ENCODE assay signal across 8 cellular contexts in genomic region chr1:150234647-150235435, GRCh38. TPM values are rescaled to one million over a fixed set of nuclear protein-coding genes. Genes with fewer than 3 reads are reported as not detected.
A peak's percentile ranks its signal among the peaks of the same experiment; 100 is the strongest.
DNase-seq lines count a peak whose midpoint lies in the region; ATAC-seq and TF ChIP-seq lines count a peak whose summit lies in the region.

No MANE protein-coding gene starts in this region.

- peak overlapping the region; percentile 77 for H3K4me3 ChIP-seq in SJCRH30
- peak overlapping the region; percentile 72 for H3K4me3 ChIP-seq in osteoblast (ENCODE audit: insufficient read depth, low read length)
- H3K4me3 ChIP-seq in thoracic aorta, result peak overlapping the region; percentile 82

- H3K4me2 ChIP-seq in osteoblast (ENCODE audit: insufficient read depth, low read length), result peak overlapping the region; percentile 99

- no peaks in the 10 kb centered on the region for H4K20me1 ChIP-seq in osteoblast (ENCODE audit: insufficient read depth, low read length)

- H3K27ac ChIP-seq in SJCRH30 (peak overlapping the region; percentile 86), osteoblast (ENCODE audit: low read depth, low read length) (peak overlapping the region; percentile 60), thoracic aorta (peak overlapping the region; percentile 98)

- DNase-seq in DMS 273 (lab: John Stamatoyannopoulos, UW; ENCODE audit: unreplicated experiment), result peak; percentile 85
- peak; percentile 48 for DNase-seq in HuH-7 (ENCODE audit: low spot score)
- DNase-seq in SJCRH30, result peak; percentile 71 to 74
- peak; percentile 59 to 71 (median 66) for DNase-seq in activated naive CD4-positive, alpha-beta T cell (lab: John Stamatoyannopoulos, UW)
- peak; percentile 32 for DNase-seq in globus pallidus (ENCODE audit: low spot score)
- peak; percentile 92 for DNase-seq in osteoblast (ENCODE audit: insufficient read length, low spot score, missing footprints)
- DNase-seq in thoracic aorta (ENCODE audit: low spot score), result no peak

- no peaks in the 10 kb centered on the region for H3K4me1 ChIP-seq in SJCRH30
- peaks cover 16% of the 10 kb centered on the region for H3K4me1 ChIP-seq in osteoblast (ENCODE audit: insufficient read depth, low read length)
- H3K4me1 ChIP-seq in thoracic aorta (ENCODE audit: control insufficient read depth in 1 of 2, low read depth in 2 of 2), result peaks cover 0 to 12% of the 10 kb centered on the region in 2 donors

- no peaks in the 10 kb centered on the region for H3K9me3 ChIP-seq in SJCRH30 (replicated peaks)
- H3K9me3 ChIP-seq in osteoblast (ENCODE audit: low read depth, low read length), result no peaks in the 10 kb centered on the region
- no peaks in the 10 kb centered on the region for H3K9me3 ChIP-seq in thoracic aorta

- H3K36me3 ChIP-seq in SJCRH30 (peaks cover 12% of the 10 kb centered on the region), osteoblast (ENCODE audit: insufficient read depth, low read length) (peaks cover 5% of the 10 kb centered on the region), thoracic aorta (no peaks in the 10 kb centered on the region)

- TF ChIP-seq CTCF in osteoblast (IDR thresholded peaks at IDR 0.05; ENCODE audit: extremely low read depth, low read depth, low read length) (no peak), thoracic aorta (IDR thresholded peaks at IDR 0.05) (no peak)

- H3K27me3 ChIP-seq in SJCRH30 (no peaks in the 10 kb centered on the region), osteoblast (ENCODE audit: insufficient read depth, low read length) (no peaks in the 10 kb centered on the region), thoracic aorta (replicated peaks; ENCODE audit: insufficient read depth) (no peaks in the 10 kb centered on the region)

- peaks cover 43% of the 10 kb centered on the region for H3K79me2 ChIP-seq in osteoblast (ENCODE audit: insufficient read depth, low read length)

- peak overlapping the region; percentile 87 for H2AFZ ChIP-seq in osteoblast (ENCODE audit: low read length)

- peak; percentile 43 for ATAC-seq in GM21390 (IDR thresholded peaks at IDR 0.05; ENCODE audit: unreplicated experiment)
- ATAC-seq in thoracic aorta (ENCODE audit: insufficient number of reproducible peaks, low FRiP score, low read depth), result peak; percentile 16

RNA-seq across cellular contexts. Expression of gene ANP32E, which starts 1.1 kb away (rescaled TPM):
- 85.9 and 92.1 TPM in 2 replicates for total RNA-seq in SJCRH30 (2014; rRNA removed; shearing (Covaris generic))
- total RNA-seq in osteoblast, result 11.5 and 13.8 TPM in 2 replicates
- total RNA-seq in thoracic aorta, result 10 to 100 TPM; 10.7 to 22.2 TPM

RNA-seq across cellular contexts. Expression of gene CA14, which starts 22.7 kb away (rescaled TPM):
- total RNA-seq in SJCRH30 (2014; rRNA removed; shearing (Covaris generic)), result 3.9 and 4.7 TPM in 2 replicates
- total RNA-seq in osteoblast, result not detected in 2 replicates
- total RNA-seq in thoracic aorta, result not detected

RNA-seq across cellular contexts. Expression of gene APH1A, which starts 34.0 kb away (rescaled TPM):
- 93.6 and 95.6 TPM in 2 replicates for total RNA-seq in SJCRH30 (2014; rRNA removed; shearing (Covaris generic))
- total RNA-seq in osteoblast (118 and 122 TPM in 2 replicates), thoracic aorta (10 to 100 TPM; 77.5 to 84.5 TPM)

RNA-seq across cellular contexts. Expression of gene C1orf54, which starts 37.7 kb away (rescaled TPM):
- 1.3 and 2.0 TPM in 2 replicates for total RNA-seq in SJCRH30 (2014; rRNA removed; shearing (Covaris generic))
- 32.2 and 45.4 TPM in 2 replicates for total RNA-seq in osteoblast
- 10 to 100 TPM in 1 of 2 donors, 1 to 10 TPM in 1; 6.8 to 27.9 TPM for total RNA-seq in thoracic aorta

RNA-seq across cellular contexts. Expression of gene CIART, which starts 47.5 kb away (rescaled TPM):
- total RNA-seq in SJCRH30 (2014; rRNA removed; shearing (Covaris generic)), result not detected in 2 replicates
- total RNA-seq in osteoblast (15.6 and 16.3 TPM in 2 replicates), thoracic aorta (1 to 10 TPM; 5.2 to 9.7 TPM)
